In genomic region chr5:2750758-2751464, GRCh38 we compare ENCODE assay signal across 11 cellular contexts. TPM values are rescaled to one million over a fixed set of nuclear protein-coding genes. Genes with fewer than 3 reads are reported as not detected.
A peak's percentile ranks its signal among the peaks of the same experiment; 100 is the strongest.
DNase-seq lines count a peak whose midpoint lies in the region; ATAC-seq and TF ChIP-seq lines count a peak whose summit lies in the region.
"Had no signal": no experiment of that assay in that cellular context is flagged by ENCODE, and none has a peak within 500 bp of the region (broad histone marks: within the 10 kb centered on the region; RNA-seq: fewer than 3 reads in every experiment).

No MANE protein-coding gene starts in this region.

- peaks cover 3% of the 10 kb centered on the region for H3K4me1 Mint-ChIP-seq in activated CD4-positive, alpha-beta T cell treated with anti-CD3 and anti-CD28 coated beads, Interleukin-2, amount 10 ng/mL, durations not matched to agents 24 days and 14 days

- H3K36me3 Mint-ChIP-seq in activated CD4-positive, alpha-beta T cell treated with anti-CD3 and anti-CD28 coated beads, Interleukin-2, amount 10 ng/mL, durations not matched to agents 24 days and 14 days (ENCODE audit: low read depth), result peaks cover 9% of the 10 kb centered on the region

- H3K27me3 ChIP-seq in left lung (peaks cover 88 to 99% of the 10 kb centered on the region in 2 donors), upper lobe of left lung (peaks cover 0 to 53% (median 25%) of the 10 kb centered on the region in 4 donors)

- H3K4me3 Mint-ChIP-seq in activated CD4-positive, alpha-beta T cell treated with anti-CD3 and anti-CD28 coated beads, Interleukin-2, amount 10 ng/mL, durations not matched to agents 24 days and 14 days, result no peak overlapping the region

- no peak for ATAC-seq in left lung
- ATAC-seq in upper lobe of left lung (ENCODE audit: low FRiP score in 2 of 2), result no peak
- no peak for ATAC-seq in GM21528 (IDR thresholded peaks at IDR 0.05; ENCODE audit: low FRiP score, unreplicated experiment)
- no peak for ATAC-seq in GM18505 (IDR thresholded peaks at IDR 0.05; ENCODE audit: unreplicated experiment)
- no peak for ATAC-seq in HG02610 (IDR thresholded peaks at IDR 0.05; ENCODE audit: unreplicated experiment)

- WGBS in upper lobe of left lung, 2 donors, result 6% methylated on average over 71 of the region's 110 CpGs; no CpG with 5 or more reads in 1 of the 2 donors

- TF ChIP-seq POLR2A in upper lobe of left lung (IDR thresholded peaks at IDR 0.05), result no peak
- TF ChIP-seq POLR2A in GM18505 (IDR thresholded peaks at IDR 0.05; ENCODE audit: borderline replicate concordance, extremely low read depth, insufficient read depth, insufficient read length), result no peak

- no peak for TF ChIP-seq CTCF in choroid plexus epithelial cell (conservative IDR thresholded peaks at IDR 0.05; ENCODE audit: low read depth, low read length)
- no peak for TF ChIP-seq CTCF in left lung (IDR thresholded peaks at IDR 0.05)
- TF ChIP-seq CTCF in upper lobe of left lung (IDR thresholded peaks at IDR 0.05), result no peak

- no peak overlapping the region for H3K27ac Mint-ChIP-seq in activated CD4-positive, alpha-beta T cell treated with anti-CD3 and anti-CD28 coated beads, Interleukin-2, amount 10 ng/mL, durations not matched to agents 24 days and 14 days

- peaks cover 14% of the 10 kb centered on the region for H3K9me3 Mint-ChIP-seq in activated CD4-positive, alpha-beta T cell treated with anti-CD3 and anti-CD28 coated beads, Interleukin-2, amount 10 ng/mL, durations not matched to agents 24 days and 14 days

- H3K36me3 ChIP-seq in left lung (no peaks in the 10 kb centered on the region), upper lobe of left lung (no peaks in the 10 kb centered on the region)
- H3K36me3 ChIP-seq: spleen had no signal

- H3K27ac ChIP-seq in left lung (peak overlapping the region; percentile 73 to 76), upper lobe of left lung (peak overlapping the region; percentile 75 to 91 (median 85))
- H3K27ac ChIP-seq: KMS-11, spleen had no signal

- TF ChIP-seq EP300 in upper lobe of left lung (IDR thresholded peaks at IDR 0.05), result no peak

- H3K4me1 ChIP-seq in left lung, result peaks cover 0 to 6% of the 10 kb centered on the region in 2 donors
- peaks cover 4 to 40% (median 14%) of the 10 kb centered on the region in 4 donors for H3K4me1 ChIP-seq in upper lobe of left lung

- H3K4me3 ChIP-seq in choroid plexus epithelial cell (ENCODE audit: low read depth, low read length), result peak overlapping the region; percentile 11
- peak overlapping the region; percentile 33 to 42 for H3K4me3 ChIP-seq in left lung
- H3K4me3 ChIP-seq in upper lobe of left lung, result peak overlapping the region in 3 of 4 donors; percentile 51 to 57 (median 57)

- H3K27me3 Mint-ChIP-seq in activated CD4-positive, alpha-beta T cell treated with anti-CD3 and anti-CD28 coated beads, Interleukin-2, amount 10 ng/mL, durations not matched to agents 24 days and 14 days, result peaks cover 53% of the 10 kb centered on the region

- no peaks in the 10 kb centered on the region for H3K9me3 ChIP-seq in left lung
- H3K9me3 ChIP-seq in upper lobe of left lung, result no peaks in the 10 kb centered on the region

- DNase-seq in activated CD4-positive, alpha-beta T cell treated with anti-CD3 and anti-CD28 coated beads, Interleukin-2, amount 10 ng/mL, durations not matched to agents 24 days and 14 days, result peak; percentile 53
- no peak for DNase-seq in activated CD4-positive, alpha-beta T cell treated with anti-CD3 and anti-CD28 coated beads, Interleukin-2, amount 50 U/mL, for 48 hours
- no peak for DNase-seq in choroid plexus epithelial cell (ENCODE audit: low read depth)
- peak in 1 of 2 donors; percentile 80 for DNase-seq in left lung
- DNase-seq in upper lobe of left lung, result peak in 1 of 2 donors; percentile 89
- DNase-seq: SIG-M5, spleen had no signal

- intact Hi-C loops in activated CD4-positive, alpha-beta T cell treated with anti-CD3 and anti-CD28 coated beads, Interleukin-2, amount 10 ng/mL, durations not matched to agents 24 days and 14 days (cut with micrococcal nuclease), result loop anchor here (5.0 kb wide), 2 partner anchors 366 to 869 kb away; partner anchors contain the start of gene IRX4
- intact Hi-C loops in left lung (cut with DNase I), result loop anchor here in 1 of 2 donors (5.0 kb wide), 1 partner anchor 846 kb away; the partner anchor contains the start of gene IRX1

RNA-seq across cellular contexts. Expression of gene IRX2, which starts 0.6 kb away (rescaled TPM):
- total RNA-seq in activated CD4-positive, alpha-beta T cell treated with anti-CD3 and anti-CD28 coated beads, Interleukin-2, amount 10 ng/mL, durations not matched to agents 24 days and 14 days, result not detected in 2 replicates
- total RNA-seq in left lung (10 to 100 TPM; 32.4 to 60.6 TPM), upper lobe of left lung (100 to 1,000 TPM in 3 of 6 donors, 10 to 100 TPM in 3; 53.2 to 131 (median 106) TPM)

Comparison
In these comparisons a context has a peak if more than half of its experiments do, and no peak if none do; other contexts are left out.
1. RNA of gene IRX2, which starts 0.6 kb away (total RNA-seq): 53.2 to 131 TPM in upper lobe of left lung and 32.4 to 60.6 TPM in left lung; not detected in activated CD4-positive, alpha-beta T cell treated with anti-CD3 and anti-CD28 coated beads, Interleukin-2, amount 10 ng/mL, durations not matched to agents 24 days and 14 days; every median in the first group is over 10 times any median in the second.
2. Peak in every context shown above with its lines, with median percentiles within 50 percentile points of each other: H3K4me3 ChIP-seq.